ENCODE assay signal across 18 cellular contexts in genomic region chr14:49691031-49691430, GRCh38. TPM values are rescaled to one million over a fixed set of nuclear protein-coding genes. Genes with fewer than 3 reads are reported as not detected.
DNase-seq lines count a peak whose midpoint lies in the region; ATAC-seq and TF ChIP-seq lines count a peak whose summit lies in the region.
"Had no signal": no experiment of that assay in that cellular context is flagged by ENCODE, and none has a peak within 500 bp of the region (broad histone marks: within the 10 kb centered on the region; RNA-seq: fewer than 3 reads in every experiment).

No MANE protein-coding gene starts in this region.

- H3K4me3 ChIP-seq in neuronal stem cell (ENCODE audit: low read length in 2 of 2): no peak overlapping the region

- peaks cover 3% of the 10 kb centered on the region for H3K79me1 ChIP-seq in neuronal stem cell (ENCODE audit: low read depth, low read length)

- ATAC-seq in activated T-helper 17 cell treated with anti-CD3 and anti-CD28 coated beads, Interleukin-2, amount 50 U/mL, for 72 hours (replicated peaks): no peak
- ATAC-seq in GM19455 (IDR thresholded peaks at IDR 0.05; ENCODE audit: unreplicated experiment) (no peak), HG02852 (IDR thresholded peaks at IDR 0.05; ENCODE audit: unreplicated experiment) (no peak)
- ATAC-seq: heart right ventricle had no signal

- intact Hi-C loops in activated naive CD4-positive, alpha-beta T cell treated with anti-CD3 and anti-CD28 coated beads for 36 hours (cut with micrococcal nuclease): loop anchor here (5.0 kb wide), 1 partner anchor 621 kb away; the partner anchor contains the start of genes DMAC2L and L2HGDH

- H3K27ac ChIP-seq in neuronal stem cell (replicated peaks; ENCODE audit: low read length): no peak overlapping the region

- no peak for TF ChIP-seq CTCF in HFFc6 (IDR thresholded peaks at IDR 0.05)

- H2AFZ ChIP-seq in neuronal stem cell (ENCODE audit: low read length): peak overlapping the region; percentile 26

- H3K9ac ChIP-seq in neuronal stem cell (ENCODE audit: low read depth, low read length, poor library complexity): no peak overlapping the region

- no peaks in the 10 kb centered on the region for H3K9me3 ChIP-seq in neuronal stem cell (replicated peaks in 1 of 2; ENCODE audit: control insufficient read depth in 2 of 2, insufficient read depth in 1 of 2, low read depth in 1 of 2, low read length in 2 of 2)
- H3K9me3 ChIP-seq: esophagus squamous epithelium, heart right ventricle had no signal

- no peak overlapping the region for H3K23ac ChIP-seq in neuronal stem cell (ENCODE audit: low read depth, low read length, poor library complexity)

- no peaks in the 10 kb centered on the region for H3K27me3 Mint-ChIP-seq in activated naive CD4-positive, alpha-beta T cell treated with anti-CD3 and anti-CD28 coated beads, Interleukin-2, amount 50 U/mL, for 24 hours
- H3K27me3 Mint-ChIP-seq in activated naive CD4-positive, alpha-beta T cell treated with anti-CD3 and anti-CD28 coated beads for 36 hours (ENCODE audit: low read depth): no peaks in the 10 kb centered on the region
- H3K27me3 Mint-ChIP-seq in HFFc6 (ENCODE audit: insufficient read depth): peaks cover 2% of the 10 kb centered on the region; the same call in 1 of the 2 replicates
- no peaks in the 10 kb centered on the region for H3K27me3 Mint-ChIP-seq in activated T-helper 17 cell treated with anti-CD3 and anti-CD28 coated beads, Interleukin-2, amount 50 U/mL, for 72 hours
- H3K27me3 Mint-ChIP-seq: activated CD4-positive, alpha-beta T cell treated with anti-CD3 and anti-CD28 coated beads, Interleukin-2, amount 10 ng/mL, durations not matched to agents 7 days and 5 days; activated naive CD8-positive, alpha-beta T cell treated with anti-CD3 and anti-CD28 coated beads, Interleukin-2, amount 10 ng/mL, durations not matched to agents 7 days and 5 days had no signal

- H3K4ac ChIP-seq in neuronal stem cell (ENCODE audit: low read length): no peak overlapping the region

- H3K18ac ChIP-seq in neuronal stem cell (ENCODE audit: low read length): no peak overlapping the region

- peaks cover 0 to 7% (median 0%) of the 10 kb centered on the region in 3 experiments for H3K27me3 ChIP-seq in neuronal stem cell (ENCODE audit: control insufficient read depth in 3 of 3, insufficient read depth in 3 of 3, low read depth in 1 of 3, low read length in 3 of 3)
- H3K27me3 ChIP-seq: esophagus squamous epithelium, heart right ventricle had no signal

- peaks cover 3 to 7% of the 10 kb centered on the region in 2 donors for H3K4me1 ChIP-seq in neuronal stem cell (ENCODE audit: control insufficient read depth in 2 of 2, insufficient read depth in 1 of 2, low read depth in 1 of 2, low read length in 2 of 2)

- H3K4me1 Mint-ChIP-seq in activated naive CD4-positive, alpha-beta T cell treated with anti-CD3 and anti-CD28 coated beads, Interleukin-2, amount 50 U/mL, for 24 hours: peaks cover 48% of the 10 kb centered on the region
- H3K4me1 Mint-ChIP-seq in activated naive CD4-positive, alpha-beta T cell treated with anti-CD3 and anti-CD28 coated beads for 36 hours (ENCODE audit: low read depth): peaks cover 43% of the 10 kb centered on the region
- peaks cover 40% of the 10 kb centered on the region for H3K4me1 Mint-ChIP-seq in HFFc6 (ENCODE audit: low read depth)
- peaks cover 21% of the 10 kb centered on the region for H3K4me1 Mint-ChIP-seq in activated T-helper 17 cell treated with anti-CD3 and anti-CD28 coated beads, Interleukin-2, amount 50 U/mL, for 72 hours

- no peak overlapping the region for H2BK5ac ChIP-seq in neuronal stem cell (ENCODE audit: low read length)

- H2BK15ac ChIP-seq in neuronal stem cell (ENCODE audit: low read length): no peak overlapping the region

- no peak overlapping the region for H2AK5ac ChIP-seq in neuronal stem cell (ENCODE audit: low read depth, low read length)

- H3K14ac ChIP-seq in neuronal stem cell (ENCODE audit: low read length): no peak overlapping the region

- H3K4me2 ChIP-seq in neuronal stem cell (ENCODE audit: insufficient read depth, low read length, poor library complexity, severe bottlenecking): no peak overlapping the region

- H4K8ac ChIP-seq in neuronal stem cell (ENCODE audit: low read depth, low read length): no peak overlapping the region

- H3K36me3 Mint-ChIP-seq in activated naive CD4-positive, alpha-beta T cell treated with anti-CD3 and anti-CD28 coated beads, Interleukin-2, amount 50 U/mL, for 24 hours: no peaks in the 10 kb centered on the region
- H3K36me3 Mint-ChIP-seq in activated naive CD4-positive, alpha-beta T cell treated with anti-CD3 and anti-CD28 coated beads for 36 hours (ENCODE audit: low read depth): peaks cover 9% of the 10 kb centered on the region
- 0 out of 2 replicates have a peak, but pooled peaks cover 5% of the 10 kb centered on the region for H3K36me3 Mint-ChIP-seq in HFFc6 (ENCODE audit: low read depth)
- H3K36me3 Mint-ChIP-seq in activated T-helper 17 cell treated with anti-CD3 and anti-CD28 coated beads, Interleukin-2, amount 50 U/mL, for 72 hours (ENCODE audit: low read depth): peaks cover 6% of the 10 kb centered on the region

- H3K9me3 Mint-ChIP-seq in activated naive CD4-positive, alpha-beta T cell treated with anti-CD3 and anti-CD28 coated beads, Interleukin-2, amount 50 U/mL, for 24 hours: no peaks in the 10 kb centered on the region
- no peaks in the 10 kb centered on the region for H3K9me3 Mint-ChIP-seq in activated naive CD4-positive, alpha-beta T cell treated with anti-CD3 and anti-CD28 coated beads for 36 hours
- no peaks in the 10 kb centered on the region for H3K9me3 Mint-ChIP-seq in HFFc6
- no peaks in the 10 kb centered on the region for H3K9me3 Mint-ChIP-seq in activated T-helper 17 cell treated with anti-CD3 and anti-CD28 coated beads, Interleukin-2, amount 50 U/mL, for 72 hours
- H3K9me3 Mint-ChIP-seq: activated CD4-positive, alpha-beta T cell treated with anti-CD3 and anti-CD28 coated beads, Interleukin-2, amount 10 ng/mL, durations not matched to agents 7 days and 5 days; activated naive CD8-positive, alpha-beta T cell treated with anti-CD3 and anti-CD28 coated beads, Interleukin-2, amount 10 ng/mL, durations not matched to agents 7 days and 5 days; T-helper 2 cell treated with Interferon-gamma antibody and Interleukin-4, amounts not matched to agents 5 μg/mL and 100 μg/mL, for 36 hours had no signal

- peak overlapping the region; percentile 25 for H3K27ac Mint-ChIP-seq in activated naive CD4-positive, alpha-beta T cell treated with anti-CD3 and anti-CD28 coated beads, Interleukin-2, amount 50 U/mL, for 24 hours
- H3K27ac Mint-ChIP-seq in activated naive CD4-positive, alpha-beta T cell treated with anti-CD3 and anti-CD28 coated beads for 36 hours: no peak overlapping the region
- no peak overlapping the region for H3K27ac Mint-ChIP-seq in HFFc6
- peak overlapping the region; percentile 29 for H3K27ac Mint-ChIP-seq in activated T-helper 17 cell treated with anti-CD3 and anti-CD28 coated beads, Interleukin-2, amount 50 U/mL, for 72 hours
- H3K27ac Mint-ChIP-seq: activated CD4-positive, alpha-beta T cell treated with anti-CD3 and anti-CD28 coated beads, Interleukin-2, amount 10 ng/mL, durations not matched to agents 7 days and 5 days; activated naive CD8-positive, alpha-beta T cell treated with anti-CD3 and anti-CD28 coated beads, Interleukin-2, amount 10 ng/mL, durations not matched to agents 7 days and 5 days; T-helper 2 cell treated with Interferon-gamma antibody and Interleukin-4, amounts not matched to agents 5 μg/mL and 100 μg/mL, for 36 hours had no signal

- no peak overlapping the region for H3K4me3 Mint-ChIP-seq in activated naive CD4-positive, alpha-beta T cell treated with anti-CD3 and anti-CD28 coated beads, Interleukin-2, amount 50 U/mL, for 24 hours
- no peak overlapping the region for H3K4me3 Mint-ChIP-seq in activated naive CD4-positive, alpha-beta T cell treated with anti-CD3 and anti-CD28 coated beads for 36 hours
- 0 out of 2 replicates have a peak overlapping the region, but pooled peaks have one; percentile 86 for H3K4me3 Mint-ChIP-seq in HFFc6
- peak overlapping the region; percentile 84 for H3K4me3 Mint-ChIP-seq in activated T-helper 17 cell treated with anti-CD3 and anti-CD28 coated beads, Interleukin-2, amount 50 U/mL, for 72 hours
- H3K4me3 Mint-ChIP-seq: activated CD4-positive, alpha-beta T cell treated with anti-CD3 and anti-CD28 coated beads, Interleukin-2, amount 10 ng/mL, durations not matched to agents 7 days and 5 days; activated naive CD8-positive, alpha-beta T cell treated with anti-CD3 and anti-CD28 coated beads, Interleukin-2, amount 10 ng/mL, durations not matched to agents 7 days and 5 days had no signal

- WGBS in neuronal stem cell (ENCODE audit: extremely low coverage in 2 of 2, insufficient read length in 2 of 2, insufficient replicate concordance in 1 of 2), 2 donors: no CpG with 5 or more reads among the region's 4 CpGs

- no peaks in the 10 kb centered on the region for H3K36me3 ChIP-seq in neuronal stem cell (replicated peaks in 1 of 2; ENCODE audit: control insufficient read depth in 2 of 2, insufficient read depth in 2 of 2, low read length in 2 of 2)
- H3K36me3 ChIP-seq: esophagus squamous epithelium had no signal

- CTCF ChIA-PET in activated naive CD4-positive, alpha-beta T cell treated with anti-CD3 and anti-CD28 coated beads for 36 hours (lab: Charles Lee): interaction anchor here (0.5 to 0.8 kb wide), 4 partner anchors 17 to 170 kb away, joined by 3 to 4 read pairs (median 3); no protein-coding TSS in a partner anchor

- no peak for DNase-seq in activated naive CD4-positive, alpha-beta T cell treated with anti-CD3 and anti-CD28 coated beads for 36 hours
- DNase-seq in HFFc6: no peak
- DNase-seq in neuronal stem cell (ENCODE audit: low spot score): no peak
- no peak for DNase-seq in NCI-H1930 (lab: John Stamatoyannopoulos, UW)
- DNase-seq: activated CD4-positive, alpha-beta T cell treated with anti-CD3 and anti-CD28 coated beads, Interleukin-2, amount 10 ng/mL, durations not matched to agents 7 days and 5 days; activated naive CD8-positive, alpha-beta T cell treated with anti-CD3 and anti-CD28 coated beads, Interleukin-2, amount 10 ng/mL, durations not matched to agents 7 days and 5 days; activated T-cell treated with anti-CD3 and anti-CD28 coated beads, Interleukin-2, amount 50 U/mL, for 1 hour; esophagus squamous epithelium; heart right ventricle; NCI-H1417; SHP77 treated with DMSO at 0.1 percent for 48 hours; stimulated activated CD4-positive, alpha-beta T cell treated with anti-CD3 and anti-CD28 coated beads, Interleukin-4, amount 100 ng/mL, for 1 hour; stimulated activated CD8-positive, alpha-beta memory T cell treated with anti-CD3 and anti-CD28 coated beads, Interleukin-4, amount 100 ng/mL, for 48 hours had no signal

- H4K91ac ChIP-seq in neuronal stem cell (ENCODE audit: low read depth, low read length, poor library complexity): no peak overlapping the region

- no peak overlapping the region for H2BK120ac ChIP-seq in neuronal stem cell (ENCODE audit: low read depth, low read length)

- H2BK12ac ChIP-seq in neuronal stem cell (ENCODE audit: low read length): no peak overlapping the region

RNA-seq across cellular contexts. Expression of gene KLHDC1, which starts 1.9 kb away (rescaled TPM):
- under 1 TPM; 0.57 to 0.79 TPM for total RNA-seq in activated naive CD4-positive, alpha-beta T cell treated with anti-CD3 and anti-CD28 coated beads for 36 hours
- total RNA-seq in HFFc6 (2021; fragmentation: NEBNext Ultra II Directional; extraction: Animal tissue kit (Norgen Biotek cat#: 25700)): 1 to 10 TPM in 5 of 6 experiments, under 1 TPM in 1; 0.97 to 1.6 (median 1.2) TPM
- total RNA-seq in activated T-helper 17 cell treated with anti-CD3 and anti-CD28 coated beads, Interleukin-2, amount 50 U/mL, for 72 hours: 1 to 10 TPM in 1 of 2 donors, under 1 TPM in 1; 0.97 to 1.5 TPM
- polyA plus RNA-seq in neuronal stem cell (2013, experiment 1 of 2): 0.52 TPM
- polyA plus RNA-seq in neuronal stem cell (2013, experiment 2 of 2): 0.62 TPM

RNA-seq across cellular contexts. Expression of gene POLE2, which starts 3.0 kb away (rescaled TPM):
- total RNA-seq in activated naive CD4-positive, alpha-beta T cell treated with anti-CD3 and anti-CD28 coated beads for 36 hours: 10 to 100 TPM; 36.9 to 40.3 TPM
- total RNA-seq in HFFc6 (2021; fragmentation: NEBNext Ultra II Directional; extraction: Animal tissue kit (Norgen Biotek cat#: 25700)): 10 to 100 TPM in 2 of 6 experiments, 1 to 10 TPM in 4; 4.5 to 11.6 (median 8.7) TPM
- 10 to 100 TPM; 33.5 to 46.8 TPM for total RNA-seq in activated T-helper 17 cell treated with anti-CD3 and anti-CD28 coated beads, Interleukin-2, amount 50 U/mL, for 72 hours
- polyA plus RNA-seq in neuronal stem cell (2013, experiment 1 of 2): 28.3 TPM
- polyA plus RNA-seq in neuronal stem cell (2013, experiment 2 of 2): 28.5 TPM

RNA-seq across cellular contexts. Expression of gene DNAAF2, which starts 56.0 kb away (rescaled TPM):
- 1 to 10 TPM; 5.5 to 6.0 TPM for total RNA-seq in activated naive CD4-positive, alpha-beta T cell treated with anti-CD3 and anti-CD28 coated beads for 36 hours
- 1 to 10 TPM; 5.8 to 8.7 (median 6.2) TPM for total RNA-seq in HFFc6 (2021; fragmentation: NEBNext Ultra II Directional; extraction: Animal tissue kit (Norgen Biotek cat#: 25700))
- 10 to 100 TPM in 1 of 2 donors, 1 to 10 TPM in 1; 9.3 to 11.6 TPM for total RNA-seq in activated T-helper 17 cell treated with anti-CD3 and anti-CD28 coated beads, Interleukin-2, amount 50 U/mL, for 72 hours
- polyA plus RNA-seq in neuronal stem cell (2013, experiment 1 of 2): 17.1 TPM
- polyA plus RNA-seq in neuronal stem cell (2013, experiment 2 of 2): 17.1 TPM

Comparison
In these comparisons a context has a peak if more than half of its experiments do, and no peak if none do; other contexts are left out.
1. H3K27ac Mint-ChIP-seq: peak in activated naive CD4-positive, alpha-beta T cell treated with anti-CD3 and anti-CD28 coated beads, Interleukin-2, amount 50 U/mL, for 24 hours (single experiment) and activated T-helper 17 cell treated with anti-CD3 and anti-CD28 coated beads, Interleukin-2, amount 50 U/mL, for 72 hours (single experiment); none in activated naive CD4-positive, alpha-beta T cell treated with anti-CD3 and anti-CD28 coated beads for 36 hours (single experiment) and HFFc6 (single experiment).
2. H3K4me3 Mint-ChIP-seq: peak in HFFc6 (single experiment) and activated T-helper 17 cell treated with anti-CD3 and anti-CD28 coated beads, Interleukin-2, amount 50 U/mL, for 72 hours (single experiment); none in activated naive CD4-positive, alpha-beta T cell treated with anti-CD3 and anti-CD28 coated beads, Interleukin-2, amount 50 U/mL, for 24 hours (single experiment) and activated naive CD4-positive, alpha-beta T cell treated with anti-CD3 and anti-CD28 coated beads for 36 hours (single experiment).